ENCODE assay signal across 19 cellular contexts in genomic region chr20:31637660-31638059, GRCh38. TPM values are rescaled to one million over a fixed set of nuclear protein-coding genes. Genes with fewer than 3 reads are reported as not detected.
DNase-seq lines count a peak whose midpoint lies in the region; TF ChIP-seq lines count a peak whose summit lies in the region.
"Had no signal": no experiment of that assay in that cellular context is flagged by ENCODE, and none has a peak within 500 bp of the region (broad histone marks: within the 10 kb centered on the region; RNA-seq: fewer than 3 reads in every experiment).

TSS of gene COX4I2 (plus strand) at chr20:31637912. CDS start at chr20:31639018, 1,106 bp downstream.

- no peak within 1 kb of the TSS for H2BK120ac ChIP-seq in H9 (ENCODE audit: low read depth, low read length, poor library complexity, severe bottlenecking)

- H2BK20ac ChIP-seq in H9 (ENCODE audit: low read depth, low read length, poor library complexity, severe bottlenecking), result no peak within 1 kb of the TSS

- H4K20me1 ChIP-seq in H9 (ENCODE audit: control insufficient read depth, insufficient read depth, insufficient read length), result no peaks in the 10 kb centered on the region
- no peaks in the 10 kb centered on the region for H4K20me1 ChIP-seq in smooth muscle cell (ENCODE audit: low read depth)

- H2BK12ac ChIP-seq in H9 (ENCODE audit: insufficient read length, low read depth, low read length), result no peak within 1 kb of the TSS

- H3K9me3 ChIP-seq in H9 (ENCODE audit: control insufficient read depth, low read depth, low read length) (no peaks in the 10 kb centered on the region), esophagus muscularis mucosa (no peaks in the 10 kb centered on the region), iPS-18c (ENCODE audit: control insufficient read depth, insufficient read depth, low read length) (no peaks in the 10 kb centered on the region), smooth muscle cell (replicated peaks; ENCODE audit: low read depth) (no peaks in the 10 kb centered on the region)
- H3K9me3 ChIP-seq: spleen, transverse colon had no signal

- H3K9ac ChIP-seq in H9 (ENCODE audit: extremely low read depth, insufficient read length, low read length), result no peak within 1 kb of the TSS
- H3K9ac ChIP-seq in smooth muscle cell (ENCODE audit: low read depth), result no peak within 1 kb of the TSS

- H4K8ac ChIP-seq in H9 (replicated peaks; ENCODE audit: insufficient read length, low read depth, low read length), result no peak within 1 kb of the TSS

- no peak within 1 kb of the TSS for H3K18ac ChIP-seq in H9 (ENCODE audit: insufficient read length, low read depth, low read length)

- H3K56ac ChIP-seq in H9 (ENCODE audit: insufficient read length, low read depth, low read length), result no peak within 1 kb of the TSS

- H3K27me3 Mint-ChIP-seq in H9 (ENCODE audit: low read depth), result peaks cover 7% of the 10 kb centered on the region

- no peak within 1 kb of the TSS for H3K27ac ChIP-seq in H9 (ENCODE audit: insufficient read length, low read depth, low read length)
- peak within 1 kb of the TSS; percentile 33 to 62 (median 46) for H3K27ac ChIP-seq in esophagus muscularis mucosa (replicated peaks in 1 of 4)
- H3K27ac ChIP-seq in smooth muscle cell (ENCODE audit: low read depth), result no peak within 1 kb of the TSS
- H3K27ac ChIP-seq: spleen, transverse colon had no signal

- H3K4me1 Mint-ChIP-seq in H9, result peaks cover 3 to 9% of the 10 kb centered on the region in 2 experiments; a peak in 3 of 4 replicates
- H3K4me1 Mint-ChIP-seq: IgD-negative memory B cell had no signal

- H3K36me3 ChIP-seq in esophagus muscularis mucosa (no peaks in the 10 kb centered on the region), smooth muscle cell (ENCODE audit: low read depth) (no peaks in the 10 kb centered on the region)
- H3K36me3 ChIP-seq: spleen, transverse colon had no signal

- H3K14ac ChIP-seq in H9 (ENCODE audit: insufficient read depth, low read length), result 0 out of 2 replicates have a peak within 1 kb of the TSS, but pooled peaks have one; percentile 42

- no peak for TF ChIP-seq CTCF in H9 (conservative IDR thresholded peaks at IDR 0.05)
- no peak for TF ChIP-seq CTCF in esophagus muscularis mucosa (IDR thresholded peaks at IDR 0.05)
- no peak for TF ChIP-seq CTCF in smooth muscle cell (IDR thresholded peaks at IDR 0.05; ENCODE audit: borderline replicate concordance, insufficient read depth, poor library complexity, severe bottlenecking)

- H4K91ac ChIP-seq in H9 (ENCODE audit: insufficient read length, low read depth, low read length), result no peak within 1 kb of the TSS

- H3K79me1 ChIP-seq in H9 (ENCODE audit: insufficient read depth, low read depth, low read length, poor library complexity, severe bottlenecking), result no peaks in the 10 kb centered on the region

- H2AFZ ChIP-seq in H9 (ENCODE audit: low read length) (no peak within 1 kb of the TSS), smooth muscle cell (ENCODE audit: low read depth) (peak within 1 kb of the TSS; percentile 43)

- H3K27me3 ChIP-seq in H9 (ENCODE audit: insufficient read depth, low read length), result no peaks in the 10 kb centered on the region
- H3K27me3 ChIP-seq in esophagus muscularis mucosa, result peaks cover 0 to 32% (median 6%) of the 10 kb centered on the region in 4 donors
- H3K27me3 ChIP-seq in smooth muscle cell (ENCODE audit: low read depth), result no peaks in the 10 kb centered on the region

- no peaks in the 10 kb centered on the region for H3K79me2 ChIP-seq in H9 (ENCODE audit: insufficient read depth, low read length)
- no peaks in the 10 kb centered on the region for H3K79me2 ChIP-seq in smooth muscle cell (ENCODE audit: low read depth)

- H3F3A ChIP-seq in smooth muscle cell (ENCODE audit: low read depth), result no peaks in the 10 kb centered on the region

- no peak within 1 kb of the TSS for H3K23ac ChIP-seq in H9 (ENCODE audit: insufficient read length, low read depth, low read length)

- H3K4me1 ChIP-seq in H9 (ENCODE audit: insufficient read depth, low read length) (no peaks in the 10 kb centered on the region), esophagus muscularis mucosa (peaks cover 0 to 15% (median 5%) of the 10 kb centered on the region in 4 donors), smooth muscle cell (ENCODE audit: low read depth) (peaks cover 7% of the 10 kb centered on the region)
- H3K4me1 ChIP-seq: transverse colon had no signal

- H3K4me2 ChIP-seq in H9 (ENCODE audit: insufficient read depth, insufficient read length, low read length) (no peak within 1 kb of the TSS), smooth muscle cell (peak within 1 kb of the TSS; percentile 22)

- DNase-seq in H9, result peak; percentile 40
- DNase-seq in esophagus muscularis mucosa (ENCODE audit: extremely low spot score), result no peak
- DNase-seq in smooth muscle cell (lab: John Stamatoyannopoulos, UW; ENCODE audit: unreplicated experiment), result no peak
- DNase-seq in superior temporal gyrus (ENCODE audit: extremely low spot score), result no peak
- DNase-seq in AG08396 (ENCODE audit: low spot score), result no peak
- DNase-seq in GDM1 (lab: John Stamatoyannopoulos, UW), result no peak
- no peak for DNase-seq in NK-92 (lab: John Stamatoyannopoulos, UW; ENCODE audit: unreplicated experiment)
- DNase-seq: activated CD4-positive, alpha-beta memory T cell treated with anti-CD3 and anti-CD28 coated beads, Interleukin-2, amount 10 ng/mL, durations not matched to agents 7 days and 5 days; activated naive CD4-positive, alpha-beta T cell treated with anti-CD3 and anti-CD28 coated beads, Interleukin-2, amount 10 ng/mL, durations not matched to agents 7 days and 5 days; activated T-cell treated with anti-CD3 and anti-CD28 coated beads, Interleukin-2, amount 50 U/mL, for 24 hours; foreskin fibroblast; NCI-H345; spleen; stimulated activated CD8-positive, alpha-beta memory T cell treated with anti-CD3 and anti-CD28 coated beads, Interleukin-4, amount 100 ng/mL, for 48 hours; transverse colon had no signal

- no peak within 1 kb of the TSS for H3K4ac ChIP-seq in H9 (ENCODE audit: low read depth, low read length)

- H3K4me3 Mint-ChIP-seq in H9, result no peak within 1 kb of the TSS
- H3K4me3 Mint-ChIP-seq: activated CD4-positive, alpha-beta memory T cell treated with anti-CD3 and anti-CD28 coated beads, Interleukin-2, amount 10 ng/mL, durations not matched to agents 7 days and 5 days; activated naive CD4-positive, alpha-beta T cell treated with anti-CD3 and anti-CD28 coated beads, Interleukin-2, amount 10 ng/mL, durations not matched to agents 7 days and 5 days; activated T-cell treated with anti-CD3 and anti-CD28 coated beads, Interleukin-2, amount 50 U/mL, for 24 hours had no signal

- H3T11ph ChIP-seq in H9 (ENCODE audit: low read length), result no peak within 1 kb of the TSS

- H2AK5ac ChIP-seq in H9 (ENCODE audit: insufficient read length, low read length), result no peak within 1 kb of the TSS

- H2BK15ac ChIP-seq in H9 (ENCODE audit: low read depth, low read length), result no peak within 1 kb of the TSS; the same call in 1 of the 2 replicates

- H4K5ac ChIP-seq in H9 (ENCODE audit: insufficient read length, low read depth, low read length), result no peak within 1 kb of the TSS

- H3K36me3 Mint-ChIP-seq in H9 (ENCODE audit: insufficient read depth in 1 of 3, low read depth in 3 of 3), result no peaks in the 10 kb centered on the region
- H3K36me3 Mint-ChIP-seq: activated naive CD4-positive, alpha-beta T cell treated with anti-CD3 and anti-CD28 coated beads, Interleukin-2, amount 10 ng/mL, durations not matched to agents 7 days and 5 days; IgD-negative memory B cell had no signal

- H3K23me2 ChIP-seq in H9 (ENCODE audit: insufficient read length, low read depth, low read length, poor library complexity, severe bottlenecking), result no peaks in the 10 kb centered on the region

- H3K4me3 ChIP-seq in esophagus muscularis mucosa (peak within 1 kb of the TSS; percentile 27 to 43 (median 32)), iPS-18c (ENCODE audit: insufficient read depth, low read depth, low read length) (peak within 1 kb of the TSS; percentile 28; the same call in 1 of the 2 replicates), smooth muscle cell (no peak within 1 kb of the TSS)
- H3K4me3 ChIP-seq: transverse colon had no signal

- intact Hi-C loops in esophagus muscularis mucosa (cut with DNase I), result no loop called here

- no peak within 1 kb of the TSS for H2BK5ac ChIP-seq in H9 (ENCODE audit: insufficient read length, low read length)

- WGBS in H9 (ENCODE audit: extremely low coverage, insufficient read length, low lambda C conversion rate), result no CpG with 5 or more reads among the region's 34 CpGs
- WGBS in esophagus muscularis mucosa, result 69% methylated on average over 12 of the region's 34 CpGs
- WGBS in smooth muscle cell (ENCODE audit: low lambda C conversion rate), result 89% methylated on average over 22 of the region's 34 CpGs

- no peak within 1 kb of the TSS; a peak in 1 of 7 replicates for H3K27ac Mint-ChIP-seq in H9
- H3K27ac Mint-ChIP-seq: activated CD4-positive, alpha-beta memory T cell treated with anti-CD3 and anti-CD28 coated beads, Interleukin-2, amount 10 ng/mL, durations not matched to agents 7 days and 5 days; activated naive CD4-positive, alpha-beta T cell treated with anti-CD3 and anti-CD28 coated beads, Interleukin-2, amount 10 ng/mL, durations not matched to agents 7 days and 5 days; activated T-cell treated with anti-CD3 and anti-CD28 coated beads, Interleukin-2, amount 50 U/mL, for 24 hours; IgD-negative memory B cell had no signal

- TF ChIP-seq EP300 in esophagus muscularis mucosa (IDR thresholded peaks at IDR 0.05), result no peak

- no peak for TF ChIP-seq POLR2A in esophagus muscularis mucosa (IDR thresholded peaks at IDR 0.05; ENCODE audit: low read depth)

- no peaks in the 10 kb centered on the region for H3K9me3 Mint-ChIP-seq in H9
- H3K9me3 Mint-ChIP-seq: activated CD4-positive, alpha-beta memory T cell treated with anti-CD3 and anti-CD28 coated beads, Interleukin-2, amount 10 ng/mL, durations not matched to agents 7 days and 5 days; activated naive CD4-positive, alpha-beta T cell treated with anti-CD3 and anti-CD28 coated beads, Interleukin-2, amount 10 ng/mL, durations not matched to agents 7 days and 5 days; activated T-cell treated with anti-CD3 and anti-CD28 coated beads, Interleukin-2, amount 50 U/mL, for 24 hours; IgD-negative memory B cell had no signal

RNA-seq across cellular contexts. Expression of gene COX4I2, which starts in this region (rescaled TPM):
- not detected in 2 replicates for total RNA-seq in H9 (2021)
- total RNA-seq in esophagus muscularis mucosa, result 10 to 100 TPM in 1 of 4 donors, 1 to 10 TPM in 3; 2.1 to 14.2 (median 7.1) TPM
- not detected in 2 replicates for total RNA-seq in smooth muscle cell
- polyA plus RNA-seq in smooth muscle cell, result 0.80 and 2.1 TPM in 2 replicates
- total RNA-seq: activated CD4-positive, alpha-beta memory T cell treated with anti-CD3 and anti-CD28 coated beads, Interleukin-2, amount 10 ng/mL, durations not matched to agents 7 days and 5 days; osteoblast; RPMI7951; transverse colon had no signal

Comparison
In these comparisons a context has a peak if more than half of its experiments do, and no peak if none do; other contexts are left out.
1. Peak in DNase-seq in H9; RNA of the gene not detected or under 1 TPM.
2. H3K27ac ChIP-seq: peak in esophagus muscularis mucosa (4 of 4); none in H9 (single experiment) and smooth muscle cell (single experiment).